In the genomic region with DNA sequence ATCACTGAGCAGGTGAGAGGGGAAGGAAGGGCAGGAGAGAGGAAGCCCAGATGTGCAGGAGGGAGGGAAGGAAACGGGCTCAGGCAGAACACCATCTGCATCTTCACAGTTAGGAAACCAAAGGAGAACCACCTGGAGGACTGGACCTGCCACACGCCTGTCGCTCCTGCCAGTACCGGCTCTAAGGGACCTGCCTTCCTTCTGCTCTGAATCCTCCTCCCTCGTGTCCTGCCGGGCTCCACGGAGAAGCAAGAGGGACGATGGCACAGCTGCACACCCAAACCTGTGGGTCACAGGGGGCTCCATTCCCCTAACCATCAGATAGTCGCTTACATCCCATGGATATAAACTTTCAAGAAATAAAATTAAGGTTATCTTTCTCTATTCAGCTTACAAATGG, we compare ENCODE assay signal across 28 cellular contexts. TPM values are rescaled to one million over a fixed set of nuclear protein-coding genes. Genes with fewer than 3 reads are reported as not detected.
DNase-seq lines count a peak whose midpoint lies in the region; ATAC-seq and TF ChIP-seq lines count a peak whose summit lies in the region.
"Had no signal": no experiment of that assay in that cellular context is flagged by ENCODE, and none has a peak within 500 bp of the region (broad histone marks: within the 10 kb centered on the region; RNA-seq: fewer than 3 reads in every experiment).

No MANE protein-coding gene starts in this region.

- ATAC-seq in GM21576 (IDR thresholded peaks at IDR 0.05; ENCODE audit: unreplicated experiment) (no peak), GM18502 (IDR thresholded peaks at IDR 0.05; ENCODE audit: poor library complexity, unreplicated experiment) (no peak)
- ATAC-seq: CD8-positive, alpha-beta T cell; K562 had no signal

- H3K23me2 ChIP-seq in H9 (ENCODE audit: insufficient read length, low read depth, low read length, poor library complexity, severe bottlenecking): no peaks in the 10 kb centered on the region

- no peak overlapping the region for H2BK120ac ChIP-seq in H9 (ENCODE audit: low read depth, low read length, poor library complexity, severe bottlenecking)

- H3K36me3 Mint-ChIP-seq in H9 (ENCODE audit: insufficient read depth in 1 of 3, low read depth in 3 of 3): no peaks in the 10 kb centered on the region; a peak in 1 of 7 replicates
- H3K36me3 Mint-ChIP-seq: CD8-positive, alpha-beta T cell had no signal

- H3K18ac ChIP-seq in H9 (ENCODE audit: insufficient read length, low read depth, low read length): no peak overlapping the region

- no peaks in the 10 kb centered on the region; a peak in 1 of 5 replicates for H3K9me3 Mint-ChIP-seq in H9
- H3K9me3 Mint-ChIP-seq: CD8-positive, alpha-beta T cell had no signal

- H3K9ac ChIP-seq in H9 (ENCODE audit: extremely low read depth, insufficient read length, low read length) (no peak overlapping the region), KMS-11 (no peak overlapping the region; the same call in 1 of the 2 replicates)
- H3K9ac ChIP-seq: GM23248 had no signal

- H3K4ac ChIP-seq in H9 (ENCODE audit: low read depth, low read length): no peak overlapping the region

- H2AFZ ChIP-seq in H9 (ENCODE audit: low read length) (no peak overlapping the region), KMS-11 (ENCODE audit: low read depth) (peak overlapping the region; percentile 40; the same call in 1 of the 2 replicates)
- H2AFZ ChIP-seq: GM23248, PC-9 had no signal

- H3K27ac Mint-ChIP-seq in H9: no peak overlapping the region
- H3K27ac Mint-ChIP-seq: B cell; CD8-positive, alpha-beta T cell had no signal

- no peak overlapping the region for H3K4me3 Mint-ChIP-seq in H9
- H3K4me3 Mint-ChIP-seq: B cell; CD8-positive, alpha-beta T cell had no signal

- H4K20me1 ChIP-seq in H9 (ENCODE audit: control insufficient read depth, insufficient read depth, insufficient read length) (no peaks in the 10 kb centered on the region), KMS-11 (ENCODE audit: insufficient read depth) (no peaks in the 10 kb centered on the region)

- DNase-seq in H9 (peak; percentile 11), islet precursor cell (peak; percentile 31), suprapubic skin (ENCODE audit: low spot score in 2 of 2) (peak; percentile 35 to 38), NCI-H2227 (lab: John Stamatoyannopoulos, UW; ENCODE audit: unreplicated experiment) (no peak)
- DNase-seq: Calu3; CD8-positive, alpha-beta T cell; DMS79 treated with DMSO at 0.1 percent for 48 hours; GM23248; MV-4-11; NCI-H1105; NCI-H1436 treated with DMSO at 0.1 percent for 48 hours; NCI-H1930; NCI-H2107; NCI-H446 treated with DMSO at 0.1 percent for 48 hours; NCI-H526; NCI-H82; NK-92 treated with Interleukin-12 subunit alpha and Interleukin-12 subunit beta, amount 100 ng/mL, for 24 hours; PC-9; Right ventricle myocardium superior; RPMI8226 had no signal

- H2BK20ac ChIP-seq in H9 (ENCODE audit: low read depth, low read length, poor library complexity, severe bottlenecking): no peak overlapping the region

- TF ChIP-seq POLR2A in suprapubic skin (IDR thresholded peaks at IDR 0.05): no peak

- H4K5ac ChIP-seq in H9 (ENCODE audit: insufficient read length, low read depth, low read length): no peak overlapping the region

- no peak overlapping the region for H3K56ac ChIP-seq in H9 (ENCODE audit: insufficient read length, low read depth, low read length)

- H3K27ac ChIP-seq in H9 (ENCODE audit: insufficient read length, low read depth, low read length) (no peak overlapping the region), KMS-11 (peak overlapping the region; percentile 65), suprapubic skin (no peak overlapping the region)
- H3K27ac ChIP-seq: C4-2B, GM23248, PC-9, SJSA1 had no signal

- H4K8ac ChIP-seq in H9 (replicated peaks; ENCODE audit: insufficient read length, low read depth, low read length): no peak overlapping the region

- H3K4me2 ChIP-seq in H9 (ENCODE audit: insufficient read depth, insufficient read length, low read length) (no peak overlapping the region), KMS-11 (peak overlapping the region; percentile 33)
- H3K4me2 ChIP-seq: PC-9 had no signal

- H3K4me1 Mint-ChIP-seq in H9: peaks cover 13 to 24% of the 10 kb centered on the region in 2 experiments
- H3K4me1 Mint-ChIP-seq: B cell had no signal

- TF ChIP-seq CTCF in H9 (conservative IDR thresholded peaks at IDR 0.05): no peak
- no peak for TF ChIP-seq CTCF in KMS-11 (conservative IDR thresholded peaks at IDR 0.05; ENCODE audit: low read depth, low read length)
- no peak for TF ChIP-seq CTCF in suprapubic skin (IDR thresholded peaks at IDR 0.05)

- TF ChIP-seq EP300 in suprapubic skin (IDR thresholded peaks at IDR 0.05): no peak

- H3K27me3 ChIP-seq in H9 (ENCODE audit: insufficient read depth, low read length) (no peaks in the 10 kb centered on the region), KMS-11 (ENCODE audit: insufficient read depth, low read depth) (no peaks in the 10 kb centered on the region), suprapubic skin (no peaks in the 10 kb centered on the region)
- H3K27me3 ChIP-seq: SJSA1 had no signal

- no peaks in the 10 kb centered on the region for H3K79me1 ChIP-seq in H9 (ENCODE audit: insufficient read depth, low read depth, low read length, poor library complexity, severe bottlenecking)

- H3K36me3 ChIP-seq in KMS-11 (ENCODE audit: insufficient read depth) (no peaks in the 10 kb centered on the region), suprapubic skin (no peaks in the 10 kb centered on the region)
- H3K36me3 ChIP-seq: HAP-1, SJSA1 had no signal

- H3K27me3 Mint-ChIP-seq in H9 (ENCODE audit: low read depth): peaks cover 18% of the 10 kb centered on the region

- WGBS in H9 (ENCODE audit: extremely low coverage, insufficient read length, low lambda C conversion rate): no CpG with 5 or more reads among the region's 9 CpGs
- 87% methylated on average over 9 of the region's 9 CpGs for WGBS in suprapubic skin

- H2BK12ac ChIP-seq in H9 (ENCODE audit: insufficient read length, low read depth, low read length): no peak overlapping the region

- H3T11ph ChIP-seq in H9 (ENCODE audit: low read length): no peak overlapping the region

- H3K23ac ChIP-seq in H9 (ENCODE audit: insufficient read length, low read depth, low read length): no peak overlapping the region

- no peak overlapping the region for H2BK15ac ChIP-seq in H9 (ENCODE audit: low read depth, low read length)

- H4K91ac ChIP-seq in H9 (ENCODE audit: insufficient read length, low read depth, low read length): no peak overlapping the region

- H3K4me1 ChIP-seq in H9 (ENCODE audit: insufficient read depth, low read length) (no peaks in the 10 kb centered on the region), KMS-11 (ENCODE audit: low read depth, poor library complexity, severe bottlenecking) (peaks cover 51% of the 10 kb centered on the region), suprapubic skin (no peaks in the 10 kb centered on the region)
- H3K4me1 ChIP-seq: HAP-1 had no signal

- H3K79me2 ChIP-seq in H9 (ENCODE audit: insufficient read depth, low read length): no peaks in the 10 kb centered on the region
- no peaks in the 10 kb centered on the region for H3K79me2 ChIP-seq in KMS-11 (ENCODE audit: insufficient read depth, low read depth)

- no peak overlapping the region; the same call in 1 of the 2 replicates for H3K14ac ChIP-seq in H9 (ENCODE audit: insufficient read depth, low read length)

- H3K4me3 ChIP-seq in KMS-11 (IDR thresholded peaks at IDR 0.05; ENCODE audit: insufficient read depth, low read depth, low read length) (no peak overlapping the region), suprapubic skin (no peak overlapping the region)
- H3K4me3 ChIP-seq: GM23248, HAP-1, K562, PC-9, SJSA1 had no signal

- H2BK5ac ChIP-seq in H9 (ENCODE audit: insufficient read length, low read length): no peak overlapping the region

- H3K9me3 ChIP-seq in H9 (ENCODE audit: control insufficient read depth, low read depth, low read length): no peaks in the 10 kb centered on the region
- no peaks in the 10 kb centered on the region for H3K9me3 ChIP-seq in suprapubic skin
- H3K9me3 ChIP-seq: HAP-1, SJSA1 had no signal

- no peak overlapping the region for H2AK5ac ChIP-seq in H9 (ENCODE audit: insufficient read length, low read length)

RNA-seq across cellular contexts. Expression of gene TOR1AIP2, which starts 56.1 kb away (rescaled TPM):
- total RNA-seq in H9 (2021): 71.0 and 73.9 TPM in 2 replicates
- 10 to 100 TPM; 68.0 to 91.5 (median 78.3) TPM for total RNA-seq in suprapubic skin
